ENCODE assay signal across 12 cellular contexts in genomic region chr2:120564213-120565094, GRCh38.
DNase-seq lines count a peak whose midpoint lies in the region; ATAC-seq and TF ChIP-seq lines count a peak whose summit lies in the region.
"Had no signal": no experiment of that assay in that cellular context is flagged by ENCODE, and none has a peak within 500 bp of the region (broad histone marks: within the 10 kb centered on the region; RNA-seq: fewer than 3 reads in every experiment).

No MANE protein-coding gene starts in this region.

- H3K4me1 ChIP-seq in GM23338 (ENCODE audit: insufficient read depth): peaks cover 4% of the 10 kb centered on the region; the same call in 1 of the 2 replicates
- H3K4me1 ChIP-seq: HAP-1 had no signal

- H3K79me2 ChIP-seq in GM23338 (replicated peaks; ENCODE audit: insufficient read depth): no peaks in the 10 kb centered on the region

- no peaks in the 10 kb centered on the region for H3K27me3 ChIP-seq in GM23338 (ENCODE audit: insufficient read depth)

- peaks cover 21% of the 10 kb centered on the region for H3K27me3 Mint-ChIP-seq in GM23338 (ENCODE audit: insufficient read depth, low read depth, poor library complexity)
- H3K27me3 Mint-ChIP-seq in nephron progenitor cell (ENCODE audit: low read depth, poor library complexity): peaks cover 85% of the 10 kb centered on the region
- H3K27me3 Mint-ChIP-seq in HFFc6 (ENCODE audit: insufficient read depth): no peaks in the 10 kb centered on the region; the same call in 1 of the 2 replicates

- no peaks in the 10 kb centered on the region for H3K9me2 ChIP-seq in GM23338 (ENCODE audit: insufficient read depth)

- H3K9me3 Mint-ChIP-seq in GM23338 (no peaks in the 10 kb centered on the region), nephron progenitor cell (no peaks in the 10 kb centered on the region), HFFc6 (no peaks in the 10 kb centered on the region)
- H3K9me3 Mint-ChIP-seq: CD14-positive monocyte had no signal

- no peak overlapping the region for H3K4me2 ChIP-seq in GM23338

- H3K4me3 ChIP-seq in GM23338: no peak overlapping the region
- H3K4me3 ChIP-seq: HAP-1 had no signal

- H3K4me1 Mint-ChIP-seq in GM23338 (peaks cover 9% of the 10 kb centered on the region; the same call in 2 of the 3 replicates), nephron progenitor cell (peaks cover 63% of the 10 kb centered on the region), HFFc6 (ENCODE audit: low read depth) (peaks cover 18% of the 10 kb centered on the region)
- H3K4me1 Mint-ChIP-seq: CD14-positive monocyte had no signal

- DNase-seq in GM23338 (ENCODE audit: low spot score) (peak; percentile 59), NCI-H1417 treated with DMSO at 0.1 percent for 48 hours (lab: John Stamatoyannopoulos, UW) (peak; percentile 77), SW480 (ENCODE audit: low spot score) (peak; percentile 42), nephron progenitor cell (peak; percentile 66), HFFc6 (no peak)
- DNase-seq in effector CD8-positive, alpha-beta T cell (lab: John Stamatoyannopoulos, UW): no peak
- DNase-seq: activated CD4-positive, alpha-beta T cell treated with anti-CD3 and anti-CD28 coated beads, Interleukin-2, amount 50 U/mL, for 48 hours; left ventricle myocardium superior; PC-3 had no signal

- H2AFZ ChIP-seq in GM23338: peak overlapping the region; percentile 96

- TF ChIP-seq CTCF in GM23338 (conservative IDR thresholded peaks at IDR 0.05; ENCODE audit: low read depth in 2 of 2) (peak in 1 of 2 experiments; percentile 38; a peak in 2 of 4 replicates), nephron progenitor cell (IDR thresholded peaks at IDR 0.05) (no peak), HFFc6 (IDR thresholded peaks at IDR 0.05) (no peak)

- H3K27ac Mint-ChIP-seq in GM23338: no peak overlapping the region
- H3K27ac Mint-ChIP-seq in nephron progenitor cell: no peak overlapping the region
- H3K27ac Mint-ChIP-seq in HFFc6: no peak overlapping the region

- H3K4me3 Mint-ChIP-seq in GM23338 (no peak overlapping the region), nephron progenitor cell (no peak overlapping the region), HFFc6 (no peak overlapping the region)
- H3K4me3 Mint-ChIP-seq: CD14-positive monocyte had no signal

- H4K20me1 ChIP-seq in GM23338 (replicated peaks; ENCODE audit: insufficient read depth): no peaks in the 10 kb centered on the region

- H3F3A ChIP-seq in GM23338 (replicated peaks; ENCODE audit: low read depth): no peaks in the 10 kb centered on the region

- no peaks in the 10 kb centered on the region for H3K36me3 ChIP-seq in GM23338 (ENCODE audit: insufficient read depth)
- H3K36me3 ChIP-seq: HAP-1 had no signal

- no peaks in the 10 kb centered on the region for H3K36me3 Mint-ChIP-seq in GM23338 (ENCODE audit: low read depth)
- no peaks in the 10 kb centered on the region for H3K36me3 Mint-ChIP-seq in nephron progenitor cell (ENCODE audit: low read depth)
- H3K36me3 Mint-ChIP-seq in HFFc6 (ENCODE audit: low read depth): no peaks in the 10 kb centered on the region
- H3K36me3 Mint-ChIP-seq: CD14-positive monocyte had no signal

- ATAC-seq in GM23338: peak; percentile 74
- no peak for ATAC-seq in HG02973 (IDR thresholded peaks at IDR 0.05; ENCODE audit: unreplicated experiment)
- ATAC-seq: left ventricle myocardium superior, PC-3 had no signal

- no peak overlapping the region for H3K27ac ChIP-seq in GM23338 (ENCODE audit: low read depth)

TF ChIP-seq in GM23338, 12 proteins besides CTCF, POLR2A, EP300 and RAD21 (continues in another document):
- TF ChIP-seq EZH2phosphoT487 (IDR thresholded peaks at IDR 0.05; ENCODE audit: unreplicated experiment) (no peak), POLR2AphosphoS5 (IDR thresholded peaks at IDR 0.05; ENCODE audit: low read depth) (no peak), EZH2 (IDR thresholded peaks at IDR 0.05; ENCODE audit: low read depth, unreplicated experiment) (no peak), ETS1 (IDR thresholded peaks at IDR 0.05) (no peak), ZNF114 (CRISPR knock-in tag; IDR thresholded peaks at IDR 0.05) (no peak), ZNF462 (CRISPR knock-in tag; IDR thresholded peaks at IDR 0.05) (no peak), CREB1 (CRISPR knock-in tag; IDR thresholded peaks at IDR 0.05; ENCODE audit: low read depth) (no peak)

Comparison
In these comparisons a context has a peak if more than half of its experiments do, and no peak if none do; other contexts are left out.
1. DNase-seq: peak in GM23338 (single experiment), NCI-H1417 treated with DMSO at 0.1 percent for 48 hours (single experiment), SW480 (single experiment) and nephron progenitor cell (single experiment); none in effector CD8-positive, alpha-beta T cell (single experiment) and HFFc6 (single experiment).